1 cellular context compared by ENCODE assay signal in genomic region chr18:21612125-21613100, GRCh38.
TF ChIP-seq lines count a peak whose summit lies in the region.

SNRPD1 (plus strand) TSS chr18:21612314; CDS start chr18:21612430, 116 bp downstream.

TF ChIP-seq in K562, 482 proteins besides CTCF, POLR2A, EP300 and RAD21 (continued from another document and continues in another):
- TF ChIP-seq MGA (IDR thresholded peaks at IDR 0.05) (peak; percentile 96), PML (IDR thresholded peaks at IDR 0.05; ENCODE audit: low read length) (peak; percentile 73), ZNF408 (CRISPR knock-in tag; IDR thresholded peaks at IDR 0.05; ENCODE audit: low read depth) (no peak), CREB3L1 (IDR thresholded peaks at IDR 0.05; ENCODE audit: borderline replicate concordance, low read depth) (peak; percentile 86; the same call in 1 of the 2 replicates), ZKSCAN8 (CRISPR knock-in tag; IDR thresholded peaks at IDR 0.05) (no peak), TCF3 (CRISPR knock-in tag; IDR thresholded peaks at IDR 0.05) (peak; percentile 26), BRCA1 (IDR thresholded peaks at IDR 0.05) (no peak), BRCA1 (CRISPR knock-in tag; IDR thresholded peaks at IDR 0.05) (no peak), HLTF (IDR thresholded peaks at IDR 0.05) (0 out of 2 replicates have a peak, but pooled peaks have one; percentile 54), ELF4 (CRISPR knock-in tag; IDR thresholded peaks at IDR 0.05) (0 out of 2 replicates have a peak, but pooled peaks have one; percentile 42), RFX7 (CRISPR knock-in tag; IDR thresholded peaks at IDR 0.05) (no peak), CXXC5 (CRISPR knock-in tag; IDR thresholded peaks at IDR 0.05) (peak; percentile 93), NCOR1 (IDR thresholded peaks at IDR 0.05) (peak; percentile 24), ASH1L (IDR thresholded peaks at IDR 0.05; ENCODE audit: borderline replicate concordance, low read depth, partially characterized antibody) (peak; percentile 23), MLLT1 (IDR thresholded peaks at IDR 0.05) (0 out of 4 replicates have a peak, but pooled peaks of 1 of the 2 experiments have one; percentile 44), CHD4 (IDR thresholded peaks at IDR 0.05; ENCODE audit: insufficient read depth, insufficient replicate concordance, low read depth, low read length, poor library complexity, severe bottlenecking) (no peak), PRDM10 (IDR thresholded peaks at IDR 0.05; ENCODE audit: partially characterized antibody) (peak; percentile 49), NFRKB (IDR thresholded peaks at IDR 0.05; ENCODE audit: low read depth) (peak; percentile 84), XRCC3 (IDR thresholded peaks at IDR 0.05) (no peak), CC2D1A (IDR thresholded peaks at IDR 0.05) (peak; percentile 86), ZHX1 (conservative IDR thresholded peaks at IDR 0.05; ENCODE audit: low read length) (peak; percentile 90), FOSL1 (tag; conservative IDR thresholded peaks at IDR 0.05) (no peak), RNF219 (CRISPR knock-in tag; IDR thresholded peaks at IDR 0.05) (no peak), TCFL5 (CRISPR knock-in tag; conservative IDR thresholded peaks at IDR 0.05) (no peak), MCM5 (IDR thresholded peaks at IDR 0.05; ENCODE audit: low read depth) (no peak), L3MBTL2 (IDR thresholded peaks at IDR 0.05) (peak; percentile 96), ZC3H8 (IDR thresholded peaks at IDR 0.05) (no peak), POLR2G (IDR thresholded peaks at IDR 0.05; ENCODE audit: low read depth, low read length) (peak; percentile 99), MYBL2 (IDR thresholded peaks at IDR 0.05; ENCODE audit: low read depth) (peak; percentile 93), MYBL2 (CRISPR knock-in tag; IDR thresholded peaks at IDR 0.05; ENCODE audit: borderline replicate concordance) (no peak), ZBTB49 (CRISPR knock-in tag; IDR thresholded peaks at IDR 0.05; ENCODE audit: borderline replicate concordance) (no peak)
